ENCODE assay signal across 7 cellular contexts in the genomic region with DNA sequence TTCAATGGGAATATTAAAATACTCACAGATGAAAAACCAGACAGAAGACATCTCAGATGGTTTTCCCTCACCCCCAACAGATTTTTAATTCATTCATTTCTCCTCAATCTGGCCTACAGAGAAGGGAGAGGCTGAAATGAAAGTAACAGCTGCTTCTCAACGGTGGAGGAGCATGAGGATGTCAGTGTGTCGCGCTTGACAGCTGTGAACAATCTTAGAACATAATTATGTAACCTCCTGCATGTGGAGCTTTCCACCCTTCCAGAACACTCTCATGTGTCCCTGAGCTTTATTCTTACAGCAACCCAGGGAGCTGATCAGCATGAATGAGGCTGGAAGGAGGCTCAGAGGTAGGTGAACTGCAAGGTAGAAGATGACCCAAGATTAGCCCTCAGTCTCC. TPM values are rescaled to one million over a fixed set of nuclear protein-coding genes. Genes with fewer than 3 reads are reported as not detected.
DNase-seq lines count a peak whose midpoint lies in the region; ATAC-seq and TF ChIP-seq lines count a peak whose summit lies in the region.

No MANE protein-coding gene starts in this region.

- intact Hi-C loops in sigmoid colon (cut with DNase I), result no loop called here
- intact Hi-C loops in sciatic nerve (cut with DNase I), result no loop called here

- no peak for TF ChIP-seq POLR2A in sigmoid colon (IDR thresholded peaks at IDR 0.05)

- WGBS in sigmoid colon, 2 donors, result 66 to 75% methylated on average over 3 of the region's 3 CpGs

- no peaks in the 10 kb centered on the region; the same call in 1 of the 2 replicates for H3K27me3 Mint-ChIP-seq in HFFc6 (ENCODE audit: insufficient read depth)

- H3K27me3 ChIP-seq in sigmoid colon, result no peaks in the 10 kb centered on the region

- no peaks in the 10 kb centered on the region for H3K9me3 ChIP-seq in sigmoid colon

- TF ChIP-seq EP300 in sigmoid colon (IDR thresholded peaks at IDR 0.05), result no peak

- H3K9me3 Mint-ChIP-seq in HFFc6, result no peaks in the 10 kb centered on the region

- peaks cover 0 to 22% (median 11%) of the 10 kb centered on the region in 4 donors for H3K4me1 ChIP-seq in sigmoid colon

- peaks cover 54% of the 10 kb centered on the region for H3K4me1 Mint-ChIP-seq in HFFc6 (ENCODE audit: low read depth)

- H3K4me3 ChIP-seq in sigmoid colon, result no peak overlapping the region

- peak; percentile 73 to 92 for DNase-seq in NCI-H524 (lab: John Stamatoyannopoulos, UW)
- DNase-seq in sigmoid colon, result peak; percentile 67
- DNase-seq in sciatic nerve (ENCODE audit: low spot score), result no peak
- DNase-seq in activated effector memory CD4-positive, alpha-beta T cell treated with anti-CD3 and anti-CD28 coated beads, Interleukin-2, amount 50 U/mL, for 16 hours, result no peak
- no peak for DNase-seq in HFFc6

- peaks cover 17% of the 10 kb centered on the region for H3K36me3 Mint-ChIP-seq in HFFc6 (ENCODE audit: low read depth)

- TF ChIP-seq CTCF in sigmoid colon (IDR thresholded peaks at IDR 0.05) (no peak), HFFc6 (IDR thresholded peaks at IDR 0.05) (no peak)

- peak overlapping the region in 1 of 4 donors; percentile 33 for H3K27ac ChIP-seq in sigmoid colon

- H3K27ac Mint-ChIP-seq in HFFc6, result no peak overlapping the region; the same call in 1 of the 2 replicates

- no peaks in the 10 kb centered on the region for H3K36me3 ChIP-seq in sigmoid colon

- H3K4me3 Mint-ChIP-seq in HFFc6, result no peak overlapping the region

- ATAC-seq in GM19025 (IDR thresholded peaks at IDR 0.05; ENCODE audit: low read depth, unreplicated experiment), result peak; percentile 62
- ATAC-seq in HG02642 (IDR thresholded peaks at IDR 0.05; ENCODE audit: poor library complexity, unreplicated experiment), result peak; percentile 82
- ATAC-seq in sciatic nerve, result no peak

RNA-seq across cellular contexts. Expression of a gene that starts 52.7 kb away (rescaled TPM):
- total RNA-seq in sigmoid colon (1 to 10 TPM; 5.8 to 7.8 (median 6.5) TPM), sciatic nerve (7.8 TPM)
- 1 to 10 TPM; 1.2 to 4.8 (median 3.0) TPM for polyA plus RNA-seq in sigmoid colon
- 10 to 100 TPM; 17.2 to 20.9 (median 19.5) TPM for total RNA-seq in HFFc6 (2021; fragmentation: NEBNext Ultra II Directional; extraction: Animal tissue kit (Norgen Biotek cat#: 25700))

Comparison
In these comparisons a context has a peak if more than half of its experiments do, and no peak if none do; other contexts are left out.
1. DNase-seq: peak in NCI-H524 (2 of 2) and sigmoid colon (single experiment); none in sciatic nerve (single experiment), activated effector memory CD4-positive, alpha-beta T cell treated with anti-CD3 and anti-CD28 coated beads, Interleukin-2, amount 50 U/mL, for 16 hours (single experiment) and HFFc6 (single experiment).